In genomic region chr4:6772223-6772928, GRCh38 we compare ENCODE assay signal across 11 cellular contexts. TPM values are rescaled to one million over a fixed set of nuclear protein-coding genes. Genes with fewer than 3 reads are reported as not detected.
A peak's percentile ranks its signal among the peaks of the same experiment; 100 is the strongest.
DNase-seq lines count a peak whose midpoint lies in the region; ATAC-seq, FAIRE-seq and TF ChIP-seq lines count a peak whose summit lies in the region.
"Had no signal": no experiment of that assay in that cellular context is flagged by ENCODE, and none has a peak within 500 bp of the region (broad histone marks: within the 10 kb centered on the region; RNA-seq: fewer than 3 reads in every experiment).

No MANE protein-coding gene starts in this region.

- no peak for FAIRE-seq in HepG2 (lab: Jason Lieb, UNC)

- H4K91ac ChIP-seq in mesenchymal stem cell (ENCODE audit: low read length) = no peak overlapping the region

- no peak overlapping the region for H2BK5ac ChIP-seq in mesenchymal stem cell (ENCODE audit: low read depth, low read length, poor library complexity, severe bottlenecking)

- 65% methylated on average over 9 of the region's 10 CpGs for WGBS in HepG2 (ENCODE audit: low lambda C conversion rate)
- WGBS in right lobe of liver (ENCODE audit: insufficient coverage, low coverage, low lambda C conversion rate, missing lambda C conversion rate) = 82% methylated on average over 3 of the region's 10 CpGs
- WGBS in mammary epithelial cell (ENCODE audit: low coverage, missing lambda C conversion rate) = 22% methylated on average over 9 of the region's 10 CpGs
- 65% methylated on average over 9 of the region's 10 CpGs for WGBS in mesenchymal stem cell

- no peak overlapping the region for H2BK12ac ChIP-seq in mesenchymal stem cell (ENCODE audit: low read length in 2 of 2)

- H2BK120ac ChIP-seq in mesenchymal stem cell (ENCODE audit: low read depth, low read length) = no peak overlapping the region

- TF ChIP-seq EP300 in HepG2 (IDR thresholded peaks at IDR 0.05; ENCODE audit: low read depth in 2 of 2, low read length in 2 of 2) (no peak), HepG2 (CRISPR knock-in tag; IDR thresholded peaks at IDR 0.05; ENCODE audit: borderline replicate concordance) (no peak)

- H3K27me3 Mint-ChIP-seq in nephron progenitor cell (ENCODE audit: low read depth, poor library complexity) = peaks cover 20% of the 10 kb centered on the region

- H4K20me1 ChIP-seq in HepG2 (ENCODE audit: insufficient read depth, low read length) (no peaks in the 10 kb centered on the region), mammary epithelial cell (ENCODE audit: insufficient read depth, low read length) (no peaks in the 10 kb centered on the region)

- H3K27ac Mint-ChIP-seq in nephron progenitor cell = no peak overlapping the region
- H3K27ac Mint-ChIP-seq: activated CD8-positive, alpha-beta T cell treated with anti-CD3 and anti-CD28 coated beads, Interleukin-2, amount 10 ng/mL, durations not matched to agents 7 days and 5 days; memory B cell had no signal

- no TSS peak for BruUV-seq in HepG2 (replicated peaks; lab: Mats Ljungman, UMichigan)
- no TSS peak for BruUV-seq in mammary epithelial cell (replicated peaks; lab: Mats Ljungman, UMichigan)

- H3K27ac ChIP-seq in HepG2 (ENCODE audit: extremely low read length, insufficient read depth, low read length) = no peak overlapping the region
- H3K27ac ChIP-seq in right lobe of liver = peak overlapping the region in 1 of 3 donors; percentile 55
- peak overlapping the region; percentile 56 for H3K27ac ChIP-seq in mammary epithelial cell (ENCODE audit: insufficient read depth, low read depth, low read length)
- peak overlapping the region; percentile 11 for H3K27ac ChIP-seq in mesenchymal stem cell (ENCODE audit: low read length, poor library complexity, severe bottlenecking)
- peak overlapping the region; percentile 10 for H3K27ac ChIP-seq in vagina
- H3K27ac ChIP-seq in uterus = peak overlapping the region in 1 of 2 donors; percentile 22

- POLR2A ChIA-PET in HepG2 (lab: Yijun Ruan, JAX) = interaction anchor here (9.3 kb wide), 1 partner anchor 21 kb away, joined by 207 read pairs; no protein-coding TSS in a partner anchor

- H3K79me2 ChIP-seq in HepG2 (ENCODE audit: insufficient read depth, low read length) (no peaks in the 10 kb centered on the region), mammary epithelial cell (ENCODE audit: insufficient read depth, low read length) (no peaks in the 10 kb centered on the region)

- H3K9me3 ChIP-seq in HepG2 (ENCODE audit: low read length) (no peaks in the 10 kb centered on the region), right lobe of liver (no peaks in the 10 kb centered on the region), mammary epithelial cell (replicated peaks; ENCODE audit: insufficient read depth, low read length) (no peaks in the 10 kb centered on the region), mesenchymal stem cell (ENCODE audit: control insufficient read depth, low read length) (no peaks in the 10 kb centered on the region), vagina (no peaks in the 10 kb centered on the region), uterus (no peaks in the 10 kb centered on the region)

- no peak overlapping the region for H3K4me2 ChIP-seq in HepG2 (ENCODE audit: low read depth, low read length)
- no peak overlapping the region for H3K4me2 ChIP-seq in mammary epithelial cell (ENCODE audit: insufficient read depth, low read depth, low read length)
- H3K4me2 ChIP-seq in mesenchymal stem cell (ENCODE audit: low read length, poor library complexity, severe bottlenecking) = no peak overlapping the region

- no peaks in the 10 kb centered on the region for H3K36me3 Mint-ChIP-seq in nephron progenitor cell (ENCODE audit: low read depth)
- H3K36me3 Mint-ChIP-seq: memory B cell had no signal

- dilution Hi-C loops in mammary epithelial cell (cut with HindIII; ENCODE audit: low sequenced_read_pairs) = no loop called here

- no peak overlapping the region for H3K23ac ChIP-seq in mesenchymal stem cell (ENCODE audit: low read length in 2 of 2)

- no peaks in the 10 kb centered on the region for H3K36me3 ChIP-seq in HepG2 (replicated peaks in 1 of 2; ENCODE audit: control insufficient read depth in 1 of 2, insufficient read depth in 2 of 2, low read length in 2 of 2)
- H3K36me3 ChIP-seq in right lobe of liver = no peaks in the 10 kb centered on the region
- H3K36me3 ChIP-seq in mammary epithelial cell (ENCODE audit: insufficient read depth, low read length) = no peaks in the 10 kb centered on the region
- no peaks in the 10 kb centered on the region for H3K36me3 ChIP-seq in mesenchymal stem cell (ENCODE audit: control insufficient read depth in 1 of 2, insufficient read depth in 2 of 2, low read depth in 1 of 2, low read length in 2 of 2)
- H3K36me3 ChIP-seq in vagina = no peaks in the 10 kb centered on the region
- H3K36me3 ChIP-seq in uterus = no peaks in the 10 kb centered on the region

- no peak overlapping the region for H3K18ac ChIP-seq in mesenchymal stem cell (ENCODE audit: low read depth in 1 of 2, low read length in 2 of 2)

- intact Hi-C loops in HepG2 (cut with micrococcal nuclease; ENCODE audit: unreplicated experiment) = no loop called here
- intact Hi-C loops in right lobe of liver (cut with DNase I) = no loop called here
- intact Hi-C loops in mammary epithelial cell (cut with micrococcal nuclease) = loop anchor here (10.0 kb wide), 1 partner anchor 302 kb away; no protein-coding TSS in a partner anchor
- intact Hi-C loops in vagina (cut with DNase I) = no loop called here
- intact Hi-C loops in uterus (cut with DNase I; ENCODE audit: low total_unique reads) = no loop called here

- TF ChIP-seq POLR2A in HepG2 (IDR thresholded peaks at IDR 0.05; ENCODE audit: insufficient read depth in 1 of 2, low read depth in 2 of 2, low read length in 2 of 2) = no peak
- TF ChIP-seq POLR2A in right lobe of liver (IDR thresholded peaks at IDR 0.05) = no peak
- TF ChIP-seq POLR2A in vagina (IDR thresholded peaks at IDR 0.05) = no peak
- TF ChIP-seq POLR2A in uterus (IDR thresholded peaks at IDR 0.05) = no peak

- peak overlapping the region in 1 of 2 experiments; percentile 12 for H3K4ac ChIP-seq in mesenchymal stem cell (ENCODE audit: low read depth in 1 of 2, low read length in 2 of 2)

- TF ChIP-seq CTCF in HepG2 (CRISPR knock-in tag; IDR thresholded peaks at IDR 0.05) (no peak), right lobe of liver (IDR thresholded peaks at IDR 0.05) (no peak), mammary epithelial cell (conservative IDR thresholded peaks at IDR 0.05 in 1 of 2, IDR thresholded peaks at IDR 0.05 in 1 of 2; ENCODE audit: extremely low read depth in 1 of 2, insufficient read depth in 1 of 2, low read depth in 1 of 2, low read length in 2 of 2) (peak in 1 of 2 donors; percentile 16), vagina (IDR thresholded peaks at IDR 0.05) (no peak), nephron progenitor cell (IDR thresholded peaks at IDR 0.05) (no peak), uterus (IDR thresholded peaks at IDR 0.05) (no peak)

- no peak overlapping the region for H2AK5ac ChIP-seq in mesenchymal stem cell (ENCODE audit: low read length, severe bottlenecking)

- in situ Hi-C loops in HepG2 (cut with HindIII; ENCODE audit: extremely low pct_ligation_motif_present, low pct_unique_long_range_greater_than_20kb) = no loop called here
- in situ Hi-C loops in mammary epithelial cell (cut with MboI; ENCODE audit: low sequenced_read_pairs in 2 of 2) = no loop called here

- CTCF ChIA-PET in HepG2 (lab: Yijun Ruan, JAX; ENCODE audit: low intra/inter-chr PET ratio, low total read pairs) (no interaction called here), mammary epithelial cell (lab: Charles Lee; ENCODE audit: low non-redundant PET) (no interaction called here)

- H2AFZ ChIP-seq in HepG2 (ENCODE audit: low read length) (no peak overlapping the region), mammary epithelial cell (ENCODE audit: low read depth, low read length) (peak overlapping the region; percentile 29), mesenchymal stem cell (ENCODE audit: low read depth, low read length) (no peak overlapping the region)

- TF ChIP-seq RAD21 in HepG2 (CRISPR knock-in tag; IDR thresholded peaks at IDR 0.05) = no peak

- no peak overlapping the region for H3K4me3 Mint-ChIP-seq in nephron progenitor cell
- H3K4me3 Mint-ChIP-seq: activated CD8-positive, alpha-beta T cell treated with anti-CD3 and anti-CD28 coated beads, Interleukin-2, amount 10 ng/mL, durations not matched to agents 7 days and 5 days; memory B cell had no signal

- no peak overlapping the region for H2BK15ac ChIP-seq in mesenchymal stem cell (ENCODE audit: low read depth, poor library complexity, severe bottlenecking)

- H4K8ac ChIP-seq in mesenchymal stem cell (ENCODE audit: low read length) = no peak overlapping the region

- H3K4me3 ChIP-seq in HepG2 (replicated peaks in 1 of 3; ENCODE audit: insufficient read depth in 1 of 3, low read depth in 2 of 3, low read length in 3 of 3) = no peak overlapping the region
- no peak overlapping the region for H3K4me3 ChIP-seq in right lobe of liver
- no peak overlapping the region for H3K4me3 ChIP-seq in mammary epithelial cell (replicated peaks in 1 of 3; ENCODE audit: insufficient read depth in 1 of 3, low read depth in 2 of 3, low read length in 3 of 3)
- H3K4me3 ChIP-seq in mesenchymal stem cell (ENCODE audit: insufficient read depth in 1 of 2, low read depth in 1 of 2, low read length in 2 of 2) = no peak overlapping the region
- H3K4me3 ChIP-seq in vagina = no peak overlapping the region
- no peak overlapping the region for H3K4me3 ChIP-seq in uterus

- ATAC-seq in HepG2 (no peak), right lobe of liver (no peak)
- ATAC-seq: activated CD8-positive, alpha-beta T cell treated with anti-CD3 and anti-CD28 coated beads, Interleukin-2, amount 10 ng/mL, durations not matched to agents 7 days and 5 days had no signal

- no peak overlapping the region for H3K14ac ChIP-seq in mesenchymal stem cell (ENCODE audit: low read length in 2 of 2)

- H3K79me1 ChIP-seq in mesenchymal stem cell (replicated peaks; ENCODE audit: low read length, poor library complexity, severe bottlenecking) = no peaks in the 10 kb centered on the region

- H3K9ac ChIP-seq in HepG2 (ENCODE audit: insufficient read depth, low read depth, low read length) (no peak overlapping the region), mammary epithelial cell (ENCODE audit: insufficient read depth, low read length) (peak overlapping the region; percentile 10), mesenchymal stem cell (ENCODE audit: low read length) (no peak overlapping the region)

- no peaks in the 10 kb centered on the region for H3K27me3 ChIP-seq in HepG2 (ENCODE audit: control insufficient read depth in 1 of 2, insufficient read depth in 2 of 2, low read length in 2 of 2)
- no peaks in the 10 kb centered on the region for H3K27me3 ChIP-seq in right lobe of liver
- no peaks in the 10 kb centered on the region for H3K27me3 ChIP-seq in mammary epithelial cell (ENCODE audit: insufficient read depth, low read length)
- H3K27me3 ChIP-seq in mesenchymal stem cell (ENCODE audit: control insufficient read depth in 1 of 2, insufficient read depth in 1 of 2, low read length in 2 of 2) = peaks cover 0 to 58% of the 10 kb centered on the region in 2 experiments
- no peaks in the 10 kb centered on the region for H3K27me3 ChIP-seq in vagina
- no peaks in the 10 kb centered on the region for H3K27me3 ChIP-seq in uterus

- H3K4me1 ChIP-seq in HepG2 (ENCODE audit: insufficient read depth, low read length) (peaks cover 96% of the 10 kb centered on the region), right lobe of liver (peaks cover 0 to 23% (median 0%) of the 10 kb centered on the region in 4 donors), mammary epithelial cell (ENCODE audit: insufficient read depth, low read length) (peaks cover 44% of the 10 kb centered on the region), mesenchymal stem cell (ENCODE audit: control insufficient read depth, insufficient read depth, low read depth, low read length) (peaks cover 25% of the 10 kb centered on the region), vagina (peaks cover 35% of the 10 kb centered on the region), uterus (peaks cover 0 to 7% of the 10 kb centered on the region in 2 donors)

- peaks cover 34% of the 10 kb centered on the region for H3K4me1 Mint-ChIP-seq in nephron progenitor cell

- DNase-seq in HepG2 (ENCODE audit: low spot score) (no peak), right lobe of liver (no peak), mammary epithelial cell (peak; percentile 78), mesenchymal stem cell (peak; percentile 39), vagina (ENCODE audit: extremely low spot score in 2 of 2) (no peak), nephron progenitor cell (no peak), uterus (no peak)
- no peak for DNase-seq in activated effector memory CD4-positive, alpha-beta T cell treated with anti-CD3 and anti-CD28 coated beads, Interleukin-2, amount 50 U/mL, for 16 hours
- DNase-seq: activated CD8-positive, alpha-beta T cell treated with anti-CD3 and anti-CD28 coated beads, Interleukin-2, amount 10 ng/mL, durations not matched to agents 7 days and 5 days; GF-D8 had no signal

- no peaks in the 10 kb centered on the region for H3K9me3 Mint-ChIP-seq in nephron progenitor cell
- H3K9me3 Mint-ChIP-seq: memory B cell had no signal

RNA-seq across cellular contexts. Expression of gene KIAA0232, which starts 10.2 kb away (rescaled TPM):
- total RNA-seq in HepG2 (2016; rRNA removed; fragmentation: Illumina TruSeq; extraction: Trizol) (17.1 and 24.1 TPM in 2 replicates), right lobe of liver (10 to 100 TPM; 12.0 to 23.8 (median 16.5) TPM), mammary epithelial cell (10 to 100 TPM; 20.0 to 37.5 TPM), vagina (29.0 TPM), uterus (10 to 100 TPM; 13.8 to 78.8 (median 43.4) TPM)
- 10.8 and 11.4 TPM in 2 replicates for total RNA-seq in HepG2 (2016; cell fraction: cytosol; rRNA removed; fragmentation: Illumina TruSeq; extraction: Trizol; ENCODE audit: low read depth)
- total RNA-seq in HepG2 (2016; cell fraction: insoluble cytoplasmic fraction; rRNA removed; fragmentation: Illumina TruSeq; extraction: Trizol) = 17.2 and 22.3 TPM in 2 replicates
- 11.9 and 12.9 TPM in 2 replicates for total RNA-seq in HepG2 (2016; cell fraction: membrane; rRNA removed; fragmentation: Illumina TruSeq; extraction: Trizol)
- total RNA-seq in HepG2 (2016; cell fraction: nucleus; rRNA removed; fragmentation: Illumina TruSeq; extraction: Trizol) = 25.6 and 32.5 TPM in 2 replicates
- polyA plus RNA-seq in HepG2 (2011; rRNA removed) (7.8 and 8.1 TPM in 2 replicates), mammary epithelial cell (6.7 TPM)
- polyA plus RNA-seq in HepG2 (2011; cell fraction: cytosol; rRNA removed) = 3.8 and 5.9 TPM in 2 replicates
- polyA plus RNA-seq in HepG2 (2011; cell fraction: nucleus; rRNA removed) = 9.7 and 12.4 TPM in 2 replicates
- 10.7 and 10.9 TPM in 2 replicates for polyA plus RNA-seq in HepG2 (2012)
- polyA plus RNA-seq in HepG2 (2016; cell fraction: cytosol; fragmentation: Illumina TruSeq; extraction: Trizol; ENCODE audit: low read depth) = 0.92 and 1.4 TPM in 2 replicates
- polyA plus RNA-seq in HepG2 (2016; cell fraction: insoluble cytoplasmic fraction; fragmentation: Illumina TruSeq; extraction: Trizol; ENCODE audit: low read depth) = 13.7 and 13.8 TPM in 2 replicates
- polyA plus RNA-seq in HepG2 (2016; cell fraction: membrane; fragmentation: Illumina TruSeq; extraction: Trizol; ENCODE audit: low read depth) = 2.4 and 2.8 TPM in 2 replicates
- polyA plus RNA-seq in HepG2 (2016; cell fraction: nucleus; fragmentation: Illumina TruSeq; extraction: Trizol; ENCODE audit: insufficient read depth, low read depth) = 20.4 and 20.5 TPM in 2 replicates
- polyA minus RNA-seq in HepG2 (2011; rRNA and poly(A)+ RNA removed; ENCODE audit: low replicate concordance) = 22.4 and 23.8 TPM in 2 replicates
- 6.6 and 9.1 TPM in 2 replicates for polyA minus RNA-seq in HepG2 (2011; cell fraction: cytosol; rRNA and poly(A)+ RNA removed)
- polyA minus RNA-seq in HepG2 (2011; cell fraction: nucleus; rRNA and poly(A)+ RNA removed) = 29.7 and 41.5 TPM in 2 replicates
- 11.6 TPM for polyA minus RNA-seq in mammary epithelial cell
- polyA plus RNA-seq in mesenchymal stem cell (2013, experiment 1 of 2) = 13.4 TPM
- polyA plus RNA-seq in mesenchymal stem cell (2013, experiment 2 of 2) = 13.7 TPM

RNA-seq across cellular contexts. Expression of gene BLOC1S4, which starts 56.4 kb away (rescaled TPM):
- total RNA-seq in HepG2 (2016; rRNA removed; fragmentation: Illumina TruSeq; extraction: Trizol) = 18.7 and 20.9 TPM in 2 replicates
- total RNA-seq in HepG2 (2016; cell fraction: cytosol; rRNA removed; fragmentation: Illumina TruSeq; extraction: Trizol; ENCODE audit: low read depth) = 4.7 and 6.1 TPM in 2 replicates
- total RNA-seq in HepG2 (2016; cell fraction: insoluble cytoplasmic fraction; rRNA removed; fragmentation: Illumina TruSeq; extraction: Trizol) = 19.1 and 20.1 TPM in 2 replicates
- total RNA-seq in HepG2 (2016; cell fraction: membrane; rRNA removed; fragmentation: Illumina TruSeq; extraction: Trizol) = 11.7 and 12.0 TPM in 2 replicates
- total RNA-seq in HepG2 (2016; cell fraction: nucleus; rRNA removed; fragmentation: Illumina TruSeq; extraction: Trizol) = 7.6 and 7.9 TPM in 2 replicates
- 15.5 and 17.6 TPM in 2 replicates for polyA plus RNA-seq in HepG2 (2011; rRNA removed)
- polyA plus RNA-seq in HepG2 (2011; cell fraction: cytosol; rRNA removed) = 19.4 and 26.2 TPM in 2 replicates
- polyA plus RNA-seq in HepG2 (2011; cell fraction: nucleus; rRNA removed) = 9.3 and 10.5 TPM in 2 replicates
- 10.5 and 11.1 TPM in 2 replicates for polyA plus RNA-seq in HepG2 (2012)
- 3.6 and 4.1 TPM in 2 replicates for polyA plus RNA-seq in HepG2 (2016; cell fraction: cytosol; fragmentation: Illumina TruSeq; extraction: Trizol; ENCODE audit: low read depth)
- 22.2 and 23.4 TPM in 2 replicates for polyA plus RNA-seq in HepG2 (2016; cell fraction: insoluble cytoplasmic fraction; fragmentation: Illumina TruSeq; extraction: Trizol; ENCODE audit: low read depth)
- 7.5 and 8.0 TPM in 2 replicates for polyA plus RNA-seq in HepG2 (2016; cell fraction: membrane; fragmentation: Illumina TruSeq; extraction: Trizol; ENCODE audit: low read depth)
- polyA plus RNA-seq in HepG2 (2016; cell fraction: nucleus; fragmentation: Illumina TruSeq; extraction: Trizol; ENCODE audit: insufficient read depth, low read depth) = 10.3 and 14.0 TPM in 2 replicates
- polyA minus RNA-seq in HepG2 (2011; rRNA and poly(A)+ RNA removed; ENCODE audit: low replicate concordance) = 5.1 and 16.2 TPM in 2 replicates
- polyA minus RNA-seq in HepG2 (2011; cell fraction: cytosol; rRNA and poly(A)+ RNA removed) = 9.3 and 9.9 TPM in 2 replicates
- polyA minus RNA-seq in HepG2 (2011; cell fraction: nucleus; rRNA and poly(A)+ RNA removed) = 5.5 and 7.0 TPM in 2 replicates
- 1 to 10 TPM; 3.0 to 9.9 (median 6.6) TPM for total RNA-seq in right lobe of liver
- total RNA-seq in mammary epithelial cell = 10 to 100 TPM; 14.1 to 15.3 TPM
- polyA plus RNA-seq in mammary epithelial cell = 14.7 TPM
- polyA minus RNA-seq in mammary epithelial cell = 0.26 TPM
- 19.9 TPM for polyA plus RNA-seq in mesenchymal stem cell (2013, experiment 1 of 2)
- 19.9 TPM for polyA plus RNA-seq in mesenchymal stem cell (2013, experiment 2 of 2)
- total RNA-seq in vagina = 34.9 TPM
- total RNA-seq in uterus = 10 to 100 TPM in 2 of 4 donors, 1 to 10 TPM in 2; 8.5 to 26.6 (median 11.7) TPM

Comparison
In these comparisons a context has a peak if more than half of its experiments do, and no peak if none do; other contexts are left out.
1. DNase-seq: peak in mammary epithelial cell (single experiment) and mesenchymal stem cell (single experiment); none in HepG2 (single experiment), right lobe of liver (0 of 3), vagina (0 of 2), nephron progenitor cell (single experiment), uterus (0 of 2) and activated effector memory CD4-positive, alpha-beta T cell treated with anti-CD3 and anti-CD28 coated beads, Interleukin-2, amount 50 U/mL, for 16 hours (single experiment).